ENCODE assay signal across 12 cellular contexts in the genomic region with DNA sequence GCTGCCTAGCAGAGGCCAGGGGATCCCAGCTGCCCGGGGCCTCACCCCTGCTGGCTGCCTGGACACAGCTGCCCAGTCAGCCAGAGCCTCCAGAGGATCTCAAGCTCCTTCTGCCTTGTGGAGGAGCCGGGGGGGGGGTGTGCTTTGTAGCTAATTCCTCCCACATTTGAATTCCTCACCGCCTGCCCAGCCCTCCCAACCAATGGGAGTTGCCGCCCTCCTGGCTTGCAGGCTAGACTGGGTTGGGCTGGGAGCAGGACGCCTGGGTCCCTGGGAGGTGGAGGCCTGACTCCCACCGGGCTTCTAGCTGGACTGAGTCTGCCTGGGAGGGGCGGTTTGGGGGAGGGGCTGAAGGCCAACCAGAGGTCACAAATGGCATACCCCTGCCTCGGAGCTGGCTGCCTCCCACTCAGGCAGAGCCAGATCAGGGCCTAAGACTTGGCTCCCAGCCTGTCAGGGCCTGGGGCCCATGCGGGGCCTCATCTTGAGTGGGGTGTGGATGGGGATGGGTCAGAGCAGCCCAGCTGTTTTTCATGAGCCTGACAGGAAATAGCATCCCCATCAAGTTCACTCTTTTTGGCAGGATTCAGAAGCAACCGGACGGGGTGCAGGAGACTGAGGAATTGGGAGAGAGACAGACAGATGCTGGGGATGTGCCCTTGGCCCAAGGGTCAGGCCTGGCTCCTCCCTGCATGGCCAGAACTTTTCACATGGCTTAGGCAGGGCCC. TPM values are rescaled to one million over a fixed set of nuclear protein-coding genes. Genes with fewer than 3 reads are reported as not detected.
DNase-seq lines count a peak whose midpoint lies in the region; ATAC-seq and TF ChIP-seq lines count a peak whose summit lies in the region.
"Had no signal": no experiment of that assay in that cellular context is flagged by ENCODE, and none has a peak within 500 bp of the region (broad histone marks: within the 10 kb centered on the region; RNA-seq: fewer than 3 reads in every experiment).

No MANE protein-coding gene starts in this region.

- H3K4me1 Mint-ChIP-seq in activated naive CD8-positive, alpha-beta T cell treated with anti-CD3 and anti-CD28 coated beads for 36 hours, result no peaks in the 10 kb centered on the region

- 67 to 71% methylated on average over 4 to 11 of the region's 11 CpGs for WGBS in upper lobe of left lung, 2 donors

- no peaks in the 10 kb centered on the region for H3K27me3 ChIP-seq in upper lobe of left lung
- H3K27me3 ChIP-seq: neutrophil had no signal

- no peak for TF ChIP-seq CTCF in upper lobe of left lung (IDR thresholded peaks at IDR 0.05)

- no peak for TF ChIP-seq EP300 in upper lobe of left lung (IDR thresholded peaks at IDR 0.05)

- no peak for TF ChIP-seq POLR2A in upper lobe of left lung (IDR thresholded peaks at IDR 0.05)

- ATAC-seq in upper lobe of left lung (ENCODE audit: low FRiP score in 2 of 2) (peak in 1 of 2 donors; percentile 88), GM19035 (IDR thresholded peaks at IDR 0.05; ENCODE audit: unreplicated experiment) (no peak)

- H3K9me3 ChIP-seq in upper lobe of left lung, result no peaks in the 10 kb centered on the region
- H3K9me3 ChIP-seq: neutrophil had no signal

- H3K4me3 ChIP-seq in upper lobe of left lung, result no peak overlapping the region

- peaks cover 56 to 100% (median 95%) of the 10 kb centered on the region in 4 donors for H3K36me3 ChIP-seq in upper lobe of left lung

- H3K9me3 Mint-ChIP-seq in activated naive CD8-positive, alpha-beta T cell treated with anti-CD3 and anti-CD28 coated beads for 36 hours, result no peaks in the 10 kb centered on the region

- no peak overlapping the region for H3K4me3 Mint-ChIP-seq in activated naive CD8-positive, alpha-beta T cell treated with anti-CD3 and anti-CD28 coated beads for 36 hours

- no peaks in the 10 kb centered on the region for H3K27me3 Mint-ChIP-seq in activated naive CD8-positive, alpha-beta T cell treated with anti-CD3 and anti-CD28 coated beads for 36 hours

- H3K4me1 ChIP-seq in upper lobe of left lung, result peaks cover 9 to 29% (median 14%) of the 10 kb centered on the region in 4 donors

- no peak overlapping the region for H3K27ac Mint-ChIP-seq in activated naive CD8-positive, alpha-beta T cell treated with anti-CD3 and anti-CD28 coated beads for 36 hours

- DNase-seq in NCI-H82 (lab: John Stamatoyannopoulos, UW), result peak; percentile 33
- DNase-seq in NCI-H82 treated with DMSO at 0.1 percent for 48 hours (lab: John Stamatoyannopoulos, UW; ENCODE audit: unreplicated experiment), result no peak
- DNase-seq in fibroblast of gingiva (ENCODE audit: low read depth), result peak; percentile 89
- peak; percentile 25 for DNase-seq in midbrain (lab: John Stamatoyannopoulos, UW)
- peak in 1 of 2 donors; percentile 84 for DNase-seq in upper lobe of left lung
- no peak for DNase-seq in stimulated activated CD4-positive, alpha-beta T cell treated with anti-CD3 and anti-CD28 coated beads, Interleukin-1b, Interleukin-23, amount 100 ng/mL, for 48 hours
- no peak for DNase-seq in activated naive CD8-positive, alpha-beta T cell treated with anti-CD3 and anti-CD28 coated beads for 36 hours
- DNase-seq: NCI-H510A treated with DMSO at 0.1 percent for 48 hours had no signal

- H3K36me3 Mint-ChIP-seq in activated naive CD8-positive, alpha-beta T cell treated with anti-CD3 and anti-CD28 coated beads for 36 hours, result peaks cover 14% of the 10 kb centered on the region

- peak overlapping the region in 3 of 4 donors; percentile 15 to 56 (median 46) for H3K27ac ChIP-seq in upper lobe of left lung
- H3K27ac ChIP-seq: 22Rv1, epithelial cell of prostate had no signal

RNA-seq across cellular contexts. Expression of a gene that starts 29.2 kb away (rescaled TPM):
- 10 to 100 TPM in 4 of 6 donors, 1 to 10 TPM in 2; 4.7 to 46.1 (median 16.7) TPM for total RNA-seq in upper lobe of left lung
- under 1 TPM; 0.37 to 0.42 TPM for total RNA-seq in activated naive CD8-positive, alpha-beta T cell treated with anti-CD3 and anti-CD28 coated beads for 36 hours

RNA-seq across cellular contexts. Expression of a gene that starts 48.8 kb away (rescaled TPM):
- 1,000 to 10,000 TPM in 1 of 6 donors, 100 to 1,000 TPM in 5; 217 to 1,154 (median 269) TPM for total RNA-seq in upper lobe of left lung
- 10 to 100 TPM; 49.3 to 52.3 TPM for total RNA-seq in activated naive CD8-positive, alpha-beta T cell treated with anti-CD3 and anti-CD28 coated beads for 36 hours

Comparison
In these comparisons a context has a peak if more than half of its experiments do, and no peak if none do; other contexts are left out.
1. DNase-seq: peak in NCI-H82 (single experiment), fibroblast of gingiva (single experiment) and midbrain (single experiment); none in NCI-H82 treated with DMSO at 0.1 percent for 48 hours (single experiment), stimulated activated CD4-positive, alpha-beta T cell treated with anti-CD3 and anti-CD28 coated beads, Interleukin-1b, Interleukin-23, amount 100 ng/mL, for 48 hours (single experiment) and activated naive CD8-positive, alpha-beta T cell treated with anti-CD3 and anti-CD28 coated beads for 36 hours (single experiment).
2. RNA of a gene that starts 29.2 kb away (total RNA-seq): 4.7 to 46.1 TPM in upper lobe of left lung; 0.37 to 0.42 TPM in activated naive CD8-positive, alpha-beta T cell treated with anti-CD3 and anti-CD28 coated beads for 36 hours; every median in the first group is over 4 times any median in the second.
3. RNA of a gene that starts 48.8 kb away (total RNA-seq): 217 to 1,154 TPM in upper lobe of left lung; 49.3 to 52.3 TPM in activated naive CD8-positive, alpha-beta T cell treated with anti-CD3 and anti-CD28 coated beads for 36 hours; every median in the first group is over 4 times any median in the second.